Comparison of ENCODE assay signal across 8 cellular contexts in genomic region chr15:32030795-32031194, GRCh38. TPM values are rescaled to one million over a fixed set of nuclear protein-coding genes. Genes with fewer than 3 reads are reported as not detected.
DNase-seq lines count a peak whose midpoint lies in the region; ATAC-seq and TF ChIP-seq lines count a peak whose summit lies in the region.

No MANE protein-coding gene starts in this region.

- DNase-seq in SJSA1 (ENCODE audit: low read depth in 1 of 2, low spot score in 2 of 2) (no peak), right atrium auricular region (ENCODE audit: low spot score) (no peak), sigmoid colon (no peak)

- intact Hi-C loops in sigmoid colon (cut with DNase I): loop anchor here (5.0 kb wide), 2 partner anchors 53 to 158 kb away; partner anchors contain the start of gene OTUD7A

- TF ChIP-seq CTCF in right atrium auricular region (IDR thresholded peaks at IDR 0.05) (no peak), sigmoid colon (IDR thresholded peaks at IDR 0.05) (no peak)

- ATAC-seq in GM19397 (IDR thresholded peaks at IDR 0.05; ENCODE audit: unreplicated experiment): peak; percentile 19
- ATAC-seq in GM19463 (IDR thresholded peaks at IDR 0.05; ENCODE audit: unreplicated experiment): no peak
- no peak for ATAC-seq in GM18520 (IDR thresholded peaks at IDR 0.05; ENCODE audit: unreplicated experiment)
- no peak for ATAC-seq in HG02884 (IDR thresholded peaks at IDR 0.05; ENCODE audit: unreplicated experiment)
- no peak for ATAC-seq in HG02870 (IDR thresholded peaks at IDR 0.05; ENCODE audit: unreplicated experiment)

- H3K9me3 ChIP-seq in SJSA1 (replicated peaks): no peaks in the 10 kb centered on the region; the same call in 1 of the 2 replicates
- no peaks in the 10 kb centered on the region for H3K9me3 ChIP-seq in right atrium auricular region
- H3K9me3 ChIP-seq in sigmoid colon: no peaks in the 10 kb centered on the region

- peaks cover 5% of the 10 kb centered on the region for H3K4me1 ChIP-seq in SJSA1 (replicated peaks)
- peaks cover 0 to 20% of the 10 kb centered on the region in 2 donors for H3K4me1 ChIP-seq in right atrium auricular region
- H3K4me1 ChIP-seq in sigmoid colon: peaks cover 0 to 19% (median 18%) of the 10 kb centered on the region in 4 donors

- H3K27me3 ChIP-seq in SJSA1 (replicated peaks) (peaks cover 59% of the 10 kb centered on the region), right atrium auricular region (no peaks in the 10 kb centered on the region), sigmoid colon (peaks cover 0 to 38% (median 0%) of the 10 kb centered on the region in 3 donors)

- H3K36me3 ChIP-seq in SJSA1 (no peaks in the 10 kb centered on the region), right atrium auricular region (no peaks in the 10 kb centered on the region), sigmoid colon (no peaks in the 10 kb centered on the region)

- no peak overlapping the region for H3K27ac ChIP-seq in SJSA1
- H3K27ac ChIP-seq in right atrium auricular region: peak overlapping the region in 1 of 2 donors; percentile 54
- H3K27ac ChIP-seq in sigmoid colon: peak overlapping the region in 3 of 4 donors; percentile 43 to 50 (median 50)

- TF ChIP-seq POLR2A in sigmoid colon (IDR thresholded peaks at IDR 0.05): no peak

- H3K4me3 ChIP-seq in SJSA1 (peak overlapping the region; percentile 30), right atrium auricular region (peak overlapping the region; percentile 63 to 64), sigmoid colon (peak overlapping the region; percentile 38 to 71 (median 60))

- 4% methylated on average over 21 of the region's 21 CpGs for WGBS in sigmoid colon, 2 donors

- TF ChIP-seq EP300 in sigmoid colon (IDR thresholded peaks at IDR 0.05): no peak

RNA-seq across cellular contexts. Expression of gene CHRNA7, which starts 0.5 kb away (rescaled TPM):
- total RNA-seq in SJSA1 (2014; rRNA removed; shearing (Covaris generic)): 0.08 and 0.09 TPM in 2 replicates
- total RNA-seq in right atrium auricular region (1 to 10 TPM in 1 of 2 donors, not detected in 1; 1.1 TPM), sigmoid colon (1 to 10 TPM in 2 of 4 donors, under 1 TPM in 2; 0.54 to 3.9 (median 1.0) TPM)
- 1 to 10 TPM in 2 of 3 donors, not detected in 1; 1.4 to 7.8 TPM for polyA plus RNA-seq in sigmoid colon
